7 cellular contexts compared by ENCODE assay signal in genomic region chr17:60899115-60899514, GRCh38.
"Had no signal": no experiment of that assay in that cellular context is flagged by ENCODE, and none has a peak within 500 bp of the region (broad histone marks: within the 10 kb centered on the region; RNA-seq: fewer than 3 reads in every experiment).

No MANE protein-coding gene starts in this region.

- H3K4me3 ChIP-seq: GM12878 had no signal

- DNase-seq: GDM1, GF-D8 had no signal

- FAIRE-seq: GM12878, GM12891, GM12892, GM18507, GM19239 had no signal

- ATAC-seq: GM12878 had no signal
